ENCODE assay signal across 22 cellular contexts in the genomic region with DNA sequence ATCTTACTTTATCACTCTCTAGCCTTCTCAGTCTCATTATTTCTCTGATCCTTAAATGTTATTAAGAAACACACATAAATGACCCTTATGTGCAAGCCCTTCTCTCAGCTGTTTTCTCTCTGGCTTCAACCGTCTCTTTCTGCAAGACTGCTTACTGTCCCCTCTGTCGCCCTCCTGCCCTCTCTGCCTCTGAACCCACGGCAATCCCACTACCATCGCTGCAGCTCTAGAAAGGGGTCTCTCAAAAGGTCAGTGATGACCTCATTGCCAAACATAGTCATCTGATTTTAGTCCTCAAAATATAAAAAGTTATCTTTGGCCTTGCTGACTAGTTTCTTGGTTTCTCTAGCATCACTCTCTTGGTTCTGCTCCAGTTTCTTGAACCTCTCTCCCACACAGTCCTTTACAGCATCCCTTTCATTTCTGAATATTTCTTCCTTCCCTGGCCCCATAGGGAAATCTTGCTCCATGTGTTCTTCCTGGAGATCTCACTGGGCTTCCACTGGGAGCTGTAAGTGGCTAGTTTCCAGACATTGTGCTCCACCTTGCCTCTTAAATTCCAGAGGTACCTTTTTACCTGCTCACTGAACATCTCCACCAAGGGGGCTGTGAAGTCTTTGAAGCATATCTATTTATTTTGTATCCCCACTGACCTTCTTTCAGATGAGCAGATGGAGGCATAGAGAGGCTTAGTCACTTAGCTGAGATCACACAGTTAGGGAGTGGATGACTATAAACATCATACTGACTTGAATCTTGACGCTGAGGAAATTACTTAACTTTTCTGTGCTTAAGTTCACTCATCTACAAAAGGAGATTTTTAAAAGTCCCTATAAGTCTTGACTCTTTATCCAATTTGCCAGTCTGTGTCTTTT.
DNase-seq lines count a peak whose midpoint lies in the region; ATAC-seq and TF ChIP-seq lines count a peak whose summit lies in the region.
"Had no signal": no experiment of that assay in that cellular context is flagged by ENCODE, and none has a peak within 500 bp of the region (broad histone marks: within the 10 kb centered on the region; RNA-seq: fewer than 3 reads in every experiment).

No MANE protein-coding gene starts in this region.

- no peak overlapping the region; the same call in 1 of the 2 replicates for H2BK20ac ChIP-seq in IMR-90 (ENCODE audit: low read depth, low read length)

- no peak overlapping the region for H2AK5ac ChIP-seq in IMR-90 (ENCODE audit: low read depth, low read length)

- H3K27me3 Mint-ChIP-seq in immature natural killer cell (ENCODE audit: low read depth in 3 of 3), result peaks cover 2 to 4% (median 3%) of the 10 kb centered on the region in 3 donors
- H3K27me3 Mint-ChIP-seq: activated B cell treated with CpG ODN at 0.5 μM for 24 hours; B cell; brain; dendritic cell treated with granulocyte-macrophage colony-stimulating factor and Interleukin-4, amounts not matched to agents 40 ng/mL and 50 ng/mL, for 4 days had no signal

- H3K56ac ChIP-seq in IMR-90 (ENCODE audit: extremely low read depth, insufficient read depth, low read length), result no peak overlapping the region

- H4K8ac ChIP-seq in IMR-90 (ENCODE audit: low read depth in 2 of 2, low read length in 2 of 2), result no peak overlapping the region

- H2AK9ac ChIP-seq in IMR-90 (replicated peaks; ENCODE audit: low read depth, low read length, poor library complexity), result no peak overlapping the region

- no peaks in the 10 kb centered on the region for H3K4me1 Mint-ChIP-seq in immature natural killer cell
- H3K4me1 Mint-ChIP-seq: activated B cell treated with CpG ODN at 0.5 μM for 24 hours, B cell, brain had no signal

- ATAC-seq in IMR-90 (ENCODE audit: low read depth) (peak; percentile 57), left ventricle myocardium superior (peak; percentile 94), GM18498 (IDR thresholded peaks at IDR 0.05; ENCODE audit: unreplicated experiment) (no peak)
- ATAC-seq: activated naive CD4-positive, alpha-beta T cell treated with anti-CD3 and anti-CD28 coated beads, Interleukin-2, amount 50 U/mL, for 72 hours; sciatic nerve had no signal

- no peak overlapping the region for H3K4me3 Mint-ChIP-seq in immature natural killer cell
- H3K4me3 Mint-ChIP-seq: activated B cell treated with CpG ODN at 0.5 μM for 24 hours; B cell; brain; dendritic cell treated with granulocyte-macrophage colony-stimulating factor and Interleukin-4, amounts not matched to agents 40 ng/mL and 50 ng/mL, for 4 days had no signal

- peak overlapping the region; percentile 48 for H2AFZ ChIP-seq in IMR-90 (replicated peaks; ENCODE audit: low read length, poor library complexity)

- dilution Hi-C loops in IMR-90 (cut with HindIII; ENCODE audit: low sequenced_read_pairs, unreplicated experiment), result no loop called here

- H2BK15ac ChIP-seq in IMR-90 (ENCODE audit: low read depth, low read length), result no peak overlapping the region

- H3K27me3 ChIP-seq in IMR-90 (ENCODE audit: control insufficient read depth, insufficient read depth, low read length) (no peaks in the 10 kb centered on the region), dorsolateral prefrontal cortex (no peaks in the 10 kb centered on the region), thyroid gland (no peaks in the 10 kb centered on the region)
- H3K27me3 ChIP-seq: SJCRH30 had no signal

- H3K4me1 ChIP-seq in IMR-90 (ENCODE audit: control insufficient read depth, insufficient read depth, low read length) (peaks cover 4% of the 10 kb centered on the region), thyroid gland (peaks cover 19 to 28% of the 10 kb centered on the region in 2 donors)
- H3K4me1 ChIP-seq: Caco-2, SJCRH30 had no signal

- H3K14ac ChIP-seq in IMR-90 (replicated peaks; ENCODE audit: low read depth, low read length), result no peak overlapping the region

- peak; percentile 73 for DNase-seq in IMR-90
- no peak for DNase-seq in dorsolateral prefrontal cortex
- no peak for DNase-seq in left ventricle myocardium superior
- DNase-seq in thyroid gland, result peak; percentile 12 to 38
- DNase-seq in NCI-H1092 treated with DMSO at 0.1 percent for 48 hours (lab: John Stamatoyannopoulos, UW), result no peak
- DNase-seq in immature natural killer cell, result no peak
- DNase-seq: activated B cell treated with CpG ODN at 0.5 μM for 24 hours; Caco-2; glutamatergic neuron; NCI-H1105 treated with DMSO at 0.1 percent for 48 hours; OCI-M1; SJCRH30; stimulated activated CD4-positive, alpha-beta T cell treated with anti-CD3 and anti-CD28 coated beads, Interleukin-1b, Interleukin-23, amount 100 ng/mL, for 48 hours; stimulated activated naive CD4-positive, alpha-beta T cell treated with Interleukin-2 at 50 U/mL for 16 hours; trophoblast cell had no signal

- H4K91ac ChIP-seq in IMR-90 (ENCODE audit: insufficient read depth, low read depth, low read length), result no peak overlapping the region

- no peak overlapping the region for H3K4ac ChIP-seq in IMR-90 (ENCODE audit: low read depth, low read length)

- H4K20me1 ChIP-seq in IMR-90 (ENCODE audit: insufficient read depth, low read length), result no peaks in the 10 kb centered on the region

- H3K9me3 ChIP-seq in IMR-90 (ENCODE audit: control insufficient read depth, insufficient read depth, low read length), result no peaks in the 10 kb centered on the region
- no peaks in the 10 kb centered on the region for H3K9me3 ChIP-seq in thyroid gland
- H3K9me3 ChIP-seq: Caco-2, SJCRH30 had no signal

- TF ChIP-seq CTCF in IMR-90 (conservative IDR thresholded peaks at IDR 0.05; ENCODE audit: low read depth, low read length) (no peak), dorsolateral prefrontal cortex (IDR thresholded peaks at IDR 0.05 in 54 of 56, conservative IDR thresholded peaks at IDR 0.05 in 2 of 56; ENCODE audit: low read depth in 1 of 56, partially characterized antibody in 56 of 56) (no peak), thyroid gland (IDR thresholded peaks at IDR 0.05) (no peak)

- 80% methylated on average over 1 of the region's 5 CpGs; no CpG with 5 or more reads in 1 of the 2 experiments for WGBS in IMR-90 (ENCODE audit: extremely low coverage in 2 of 2, insufficient read length in 1 of 2), 2 experiments
- WGBS in thyroid gland, 2 donors, result 24 to 45% methylated on average over 5 of the region's 5 CpGs

- H3K27ac ChIP-seq in IMR-90 (ENCODE audit: insufficient read depth, low read length) (no peak overlapping the region), dorsolateral prefrontal cortex (peak overlapping the region in 38 of 59 donors; percentile 0 to 82 (median 50)), thyroid gland (peak overlapping the region; percentile 52 to 86 (median 59))
- H3K27ac ChIP-seq: SJCRH30 had no signal

- H3K4me2 ChIP-seq in IMR-90 (ENCODE audit: low read depth, low read length), result no peak overlapping the region

- no peak overlapping the region for H3K27ac Mint-ChIP-seq in immature natural killer cell
- H3K27ac Mint-ChIP-seq: activated B cell treated with CpG ODN at 0.5 μM for 24 hours; activated naive CD4-positive, alpha-beta T cell treated with anti-CD3 and anti-CD28 coated beads, Interleukin-2, amount 50 U/mL, for 72 hours; B cell; brain; dendritic cell treated with granulocyte-macrophage colony-stimulating factor and Interleukin-4, amounts not matched to agents 40 ng/mL and 50 ng/mL, for 4 days had no signal

- POLR2A ChIA-PET in IMR-90 (lab: Charles Lee; ENCODE audit: unreplicated experiment), result no interaction called here

- no peak overlapping the region for H3K9ac ChIP-seq in IMR-90 (ENCODE audit: low read depth, low read length)

- TF ChIP-seq RAD21 in IMR-90 (IDR thresholded peaks at IDR 0.05; ENCODE audit: low read length), result no peak

- H3K4me3 ChIP-seq in IMR-90 (ENCODE audit: insufficient read depth, low read depth, low read length) (no peak overlapping the region), dorsolateral prefrontal cortex (no peak overlapping the region), thyroid gland (replicated peaks in 1 of 3) (no peak overlapping the region)
- H3K4me3 ChIP-seq: lung, SJCRH30 had no signal

- no peak overlapping the region for H2BK5ac ChIP-seq in IMR-90 (ENCODE audit: low read depth, low read length, poor library complexity, severe bottlenecking)

- intact Hi-C loops in IMR-90 (cut with micrococcal nuclease) (no loop called here), dorsolateral prefrontal cortex (cut with DNase I) (no loop called here), left ventricle myocardium superior (cut with micrococcal nuclease) (no loop called here), thyroid gland (cut with DNase I) (no loop called here)

- H3K36me3 ChIP-seq in IMR-90 (ENCODE audit: control insufficient read depth, insufficient read depth, low read length) (no peaks in the 10 kb centered on the region), thyroid gland (no peaks in the 10 kb centered on the region)
- H3K36me3 ChIP-seq: SJCRH30 had no signal

- no peak overlapping the region for H3K23ac ChIP-seq in IMR-90 (ENCODE audit: low read depth, low read length)

- in situ Hi-C loops in IMR-90 (cut with MboI; ENCODE audit: low sequenced_read_pairs), result no loop called here

- peaks cover 14 to 45% (median 25%) of the 10 kb centered on the region in 6 donors for H3K9me3 Mint-ChIP-seq in immature natural killer cell

- peak overlapping the region; percentile 69 for H3K18ac ChIP-seq in IMR-90 (ENCODE audit: low read depth, low read length)

- CTCF ChIA-PET in IMR-90 (lab: Yijun Ruan, JAX), result interaction anchor here (0.6 to 0.7 kb wide), 2 partner anchors 142 to 336 kb away, joined by 3 read pairs; no protein-coding TSS in a partner anchor

- no peaks in the 10 kb centered on the region for H3K9me1 ChIP-seq in IMR-90 (ENCODE audit: insufficient read depth, low read length)

- H3K36me3 Mint-ChIP-seq in immature natural killer cell, result peaks cover 0 to 8% (median 3%) of the 10 kb centered on the region in 3 donors

- no peak overlapping the region for H2BK120ac ChIP-seq in IMR-90 (ENCODE audit: low read depth, low read length)

- no peaks in the 10 kb centered on the region for H3K79me1 ChIP-seq in IMR-90 (ENCODE audit: low read depth in 1 of 2, low read length in 2 of 2)

- peak overlapping the region; percentile 42; the same call in 1 of the 2 replicates for H4K5ac ChIP-seq in IMR-90 (ENCODE audit: low read depth, low read length)

- BruUV-seq in IMR-90 (replicated peaks; lab: Mats Ljungman, UMichigan), result no TSS peak

- TF ChIP-seq POLR2A in IMR-90 (IDR thresholded peaks at IDR 0.05; ENCODE audit: low read depth, low read length) (no peak), thyroid gland (IDR thresholded peaks at IDR 0.05) (no peak)

TF ChIP-seq in IMR-90, 13 proteins besides CTCF, POLR2A, EP300 and RAD21 (continues in another document):
- TF ChIP-seq, protein P1, sequence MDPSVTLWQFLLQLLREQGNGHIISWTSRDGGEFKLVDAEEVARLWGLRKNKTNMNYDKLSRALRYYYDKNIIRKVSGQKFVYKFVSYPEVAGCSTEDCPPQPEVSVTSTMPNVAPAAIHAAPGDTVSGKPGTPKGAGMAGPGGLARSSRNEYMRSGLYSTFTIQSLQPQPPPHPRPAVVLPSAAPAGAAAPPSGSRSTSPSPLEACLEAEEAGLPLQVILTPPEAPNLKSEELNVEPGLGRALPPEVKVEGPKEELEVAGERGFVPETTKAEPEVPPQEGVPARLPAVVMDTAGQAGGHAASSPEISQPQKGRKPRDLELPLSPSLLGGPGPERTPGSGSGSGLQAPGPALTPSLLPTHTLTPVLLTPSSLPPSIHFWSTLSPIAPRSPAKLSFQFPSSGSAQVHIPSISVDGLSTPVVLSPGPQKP (IDR thresholded peaks at IDR 0.05; ENCODE audit: borderline replicate concordance, low read depth, low read length), result no peak
- no peak for TF ChIP-seq MAFK (IDR thresholded peaks at IDR 0.05; ENCODE audit: low read depth, low read length)

Comparison
In these comparisons a context has a peak if more than half of its experiments do, and no peak if none do; other contexts are left out.
1. DNase-seq: peak in IMR-90 (single experiment) and thyroid gland (2 of 2); none in dorsolateral prefrontal cortex (0 of 10), left ventricle myocardium superior (single experiment), NCI-H1092 treated with DMSO at 0.1 percent for 48 hours (single experiment) and immature natural killer cell (0 of 3).